In genomic region chr15:97875513-97876285, GRCh38 we compare ENCODE assay signal across 10 cellular contexts.
DNase-seq lines count a peak whose midpoint lies in the region; ATAC-seq and TF ChIP-seq lines count a peak whose summit lies in the region.
"Had no signal": no experiment of that assay in that cellular context is flagged by ENCODE, and none has a peak within 500 bp of the region (broad histone marks: within the 10 kb centered on the region; RNA-seq: fewer than 3 reads in every experiment).

No MANE protein-coding gene starts in this region.

- peak; percentile 12 to 76 for ATAC-seq in lower lobe of right lung
- ATAC-seq in HG03460 (IDR thresholded peaks at IDR 0.05; ENCODE audit: unreplicated experiment), result no peak
- ATAC-seq in GM18867 (IDR thresholded peaks at IDR 0.05; ENCODE audit: unreplicated experiment), result no peak
- ATAC-seq in HG02885 (IDR thresholded peaks at IDR 0.05; ENCODE audit: poor library complexity, unreplicated experiment), result no peak

- intact Hi-C loops in lower lobe of right lung (cut with DNase I), result no loop called here

- TF ChIP-seq CTCF in choroid plexus epithelial cell (conservative IDR thresholded peaks at IDR 0.05; ENCODE audit: low read depth, low read length) (no peak), lower lobe of right lung (IDR thresholded peaks at IDR 0.05) (peak; percentile 18)

- H3K4me1 ChIP-seq in HUES6 (ENCODE audit: control insufficient read depth, insufficient read depth, low read length) (no peaks in the 10 kb centered on the region), lower lobe of right lung (no peaks in the 10 kb centered on the region)

- H3K27me3 ChIP-seq in HUES6 (ENCODE audit: control insufficient read depth, insufficient read depth, low read length), result no peaks in the 10 kb centered on the region
- peaks cover 6% of the 10 kb centered on the region for H3K27me3 ChIP-seq in lower lobe of right lung (ENCODE audit: low read depth)

- no peak overlapping the region for H3K9ac ChIP-seq in HUES6 (ENCODE audit: low read length)

- peak; percentile 33 for DNase-seq in COR-L47 (lab: John Stamatoyannopoulos, UW)
- peak; percentile 2 for DNase-seq in choroid plexus epithelial cell (ENCODE audit: low read depth)
- peak; percentile 58 for DNase-seq in lower lobe of right lung
- DNase-seq in effector CD8-positive, alpha-beta T cell (lab: John Stamatoyannopoulos, UW), result no peak
- DNase-seq: NCI-H510A; stimulated activated CD4-positive, alpha-beta T cell treated with anti-CD3 and anti-CD28 coated beads, Interleukin-4, amount 100 ng/mL, for 24 hours had no signal

- H3K4me3 ChIP-seq in HUES6 (ENCODE audit: low read depth, low read length) (peak overlapping the region; percentile 49), choroid plexus epithelial cell (ENCODE audit: low read depth, low read length) (peak overlapping the region; percentile 18), lower lobe of right lung (peak overlapping the region; percentile 36)

- H3K9me3 ChIP-seq in HUES6 (ENCODE audit: control insufficient read depth, insufficient read depth, low read depth, low read length) (no peaks in the 10 kb centered on the region), lower lobe of right lung (no peaks in the 10 kb centered on the region)

- no peak overlapping the region for H3K27ac ChIP-seq in HUES6 (ENCODE audit: low read depth, low read length)
- H3K27ac ChIP-seq in lower lobe of right lung, result no peak overlapping the region

- H3K36me3 ChIP-seq in HUES6 (ENCODE audit: control insufficient read depth, insufficient read depth, low read length) (no peaks in the 10 kb centered on the region), lower lobe of right lung (no peaks in the 10 kb centered on the region)

Comparison
In these comparisons a context has a peak if more than half of its experiments do, and no peak if none do; other contexts are left out.
1. ATAC-seq: peak in lower lobe of right lung (2 of 2); none in HG03460 (single experiment), GM18867 (single experiment) and HG02885 (single experiment).
2. Peak in every context shown above with its lines, with median percentiles within 50 percentile points of each other: H3K4me3 ChIP-seq.